In the genomic region with DNA sequence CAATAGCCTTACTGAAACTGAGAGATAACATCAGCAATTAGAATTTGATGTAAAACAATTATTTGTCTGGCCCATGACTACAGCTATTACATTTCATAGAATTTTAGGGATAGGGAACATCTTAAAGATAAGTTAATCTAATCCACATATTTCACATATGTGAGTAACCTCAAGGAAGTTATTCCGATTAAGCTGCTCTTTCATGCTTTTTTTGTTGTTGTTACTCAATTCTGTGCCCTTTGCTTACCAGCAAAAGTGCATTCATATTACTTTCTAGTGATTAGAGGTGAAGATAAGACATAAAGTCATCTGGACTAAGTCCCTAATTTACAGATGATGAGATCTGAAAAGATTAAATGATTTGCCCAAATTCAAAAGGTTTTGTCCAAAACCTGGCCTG, we compare ENCODE assay signal across 10 cellular contexts. TPM values are rescaled to one million over a fixed set of nuclear protein-coding genes. Genes with fewer than 3 reads are reported as not detected.
"Had no signal": no experiment of that assay in that cellular context is flagged by ENCODE, and none has a peak within 500 bp of the region (broad histone marks: within the 10 kb centered on the region; RNA-seq: fewer than 3 reads in every experiment).

No MANE protein-coding gene starts in this region.

- H3K9me3 ChIP-seq: HAP-1 had no signal

- H3K27ac ChIP-seq: GM23248, HL-60 had no signal

- H3K27ac Mint-ChIP-seq: HFFc6, IgD-negative memory B cell had no signal

- H3K4me1 Mint-ChIP-seq: IgD-negative memory B cell had no signal

- H3K9ac ChIP-seq: GM23248 had no signal

- H3K4me3 Mint-ChIP-seq: HFFc6, IgD-negative memory B cell had no signal

- ATAC-seq: HCT116, HepG2 had no signal

- H2AFZ ChIP-seq: GM23248 had no signal

- H3K36me3 Mint-ChIP-seq: IgD-negative memory B cell had no signal

- H3K36me3 ChIP-seq: HAP-1 had no signal

- H3K4me3 ChIP-seq: GM23248, HAP-1 had no signal

- H3K9me3 Mint-ChIP-seq: IgD-negative memory B cell had no signal

- DNase-seq: GOT3, H7, HFFc6 had no signal

RNA-seq across cellular contexts. Expression of a gene that starts 40.9 kb away (rescaled TPM):
- polyA plus RNA-seq: HepG2 had no signal

RNA-seq across cellular contexts. Expression of a gene that starts 46.0 kb away (rescaled TPM):
- total RNA-seq: GM23248, HepG2, HFFc6, HT1080 had no signal
- polyA plus RNA-seq: GM23248, HepG2 had no signal
